In the genomic region with DNA sequence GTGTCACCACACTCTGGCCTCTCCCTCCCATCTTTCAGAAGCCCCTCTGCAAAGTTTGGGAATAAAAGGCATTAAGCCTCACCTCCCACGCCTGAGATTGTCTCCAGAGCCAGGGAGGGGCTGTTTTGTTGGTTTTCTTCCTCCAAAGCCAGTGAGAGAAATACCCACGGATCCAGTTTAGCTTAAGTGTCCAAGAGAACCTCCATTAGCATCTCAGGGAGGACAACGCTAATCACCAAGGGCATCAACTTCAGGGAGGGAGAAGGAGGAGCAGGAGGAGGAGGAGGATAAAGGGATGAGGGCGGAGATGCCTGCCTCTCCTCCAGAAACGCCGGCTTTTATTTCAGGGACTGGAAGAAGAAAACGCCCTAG, we compare ENCODE assay signal across 31 cellular contexts.
"Had no signal": no experiment of that assay in that cellular context is flagged by ENCODE, and none has a peak within 500 bp of the region (broad histone marks: within the 10 kb centered on the region; RNA-seq: fewer than 3 reads in every experiment).

No MANE protein-coding gene starts in this region.

- H3K9me3 ChIP-seq: neutrophil, psoas muscle, suprapubic skin had no signal

- ATAC-seq: heart right ventricle; left lobe of liver; lower lobe of right lung; natural killer cell treated with Interleukin-12 subunit alpha and Interleukin-12 subunit beta and Interleukin-15 and Interleukin-18, amount 100 ng/mL, for 72 hours; pancreas; psoas muscle had no signal

- H3K27ac ChIP-seq: epithelial cell of prostate, heart right ventricle, lower lobe of right lung, neutrophil, pancreas, psoas muscle, suprapubic skin, tibial nerve had no signal

- H3K4me3 ChIP-seq: esophagus squamous epithelium, heart right ventricle, lower lobe of right lung, mucosa of descending colon, pancreas, psoas muscle, suprapubic skin, tibial nerve had no signal

- H3K27ac Mint-ChIP-seq: activated CD4-positive, alpha-beta memory T cell treated with anti-CD3 and anti-CD28 coated beads for 36 hours; activated CD4-positive, alpha-beta T cell treated with anti-CD3 and anti-CD28 coated beads, Interleukin-2, amount 10 ng/mL, durations not matched to agents 24 days and 14 days; activated naive CD4-positive, alpha-beta T cell treated with anti-CD3 and anti-CD28 coated beads, Interleukin-2, amount 10 ng/mL, durations not matched to agents 7 days and 5 days; activated naive CD8-positive, alpha-beta T cell treated with anti-CD3 and anti-CD28 coated beads, Interleukin-2, amount 10 ng/mL, durations not matched to agents 7 days and 5 days; activated T-helper 1 cell treated with anti-CD3 and anti-CD28 coated beads, Interleukin-12 subunit alpha, Interleukin-12 subunit beta, Interleukin-2, Interleukin-4 antibody, amounts not matched to agents 30 ng/mL and 10 ng/mL and 1 ng/mL, durations not matched to agents 14 hours and 24 hours and 36 hours; dendritic cell treated with granulocyte-macrophage colony-stimulating factor and Interleukin-4, amounts not matched to agents 40 ng/mL and 50 ng/mL, for 4 days; natural killer cell treated with Interleukin-12 subunit alpha and Interleukin-12 subunit beta and Interleukin-15 and Interleukin-18, amount 100 ng/mL, for 72 hours; T-helper 1 cell treated with Interleukin-12 subunit alpha and Interleukin-12 subunit beta and Interleukin-4 antibody, amounts not matched to agents 30 μg/mL and 1 μg/mL, for 36 hours had no signal

- H3K4me3 Mint-ChIP-seq: activated CD4-positive, alpha-beta memory T cell treated with anti-CD3 and anti-CD28 coated beads for 36 hours; activated CD4-positive, alpha-beta T cell treated with anti-CD3 and anti-CD28 coated beads, Interleukin-2, amount 10 ng/mL, durations not matched to agents 24 days and 14 days; activated naive CD4-positive, alpha-beta T cell treated with anti-CD3 and anti-CD28 coated beads, Interleukin-2, amount 10 ng/mL, durations not matched to agents 7 days and 5 days; activated naive CD8-positive, alpha-beta T cell treated with anti-CD3 and anti-CD28 coated beads, Interleukin-2, amount 10 ng/mL, durations not matched to agents 7 days and 5 days; activated T-helper 1 cell treated with anti-CD3 and anti-CD28 coated beads, Interleukin-12 subunit alpha, Interleukin-12 subunit beta, Interleukin-2, Interleukin-4 antibody, amounts not matched to agents 30 ng/mL and 10 ng/mL and 1 ng/mL, durations not matched to agents 14 hours and 24 hours and 36 hours; dendritic cell treated with granulocyte-macrophage colony-stimulating factor and Interleukin-4, amounts not matched to agents 40 ng/mL and 50 ng/mL, for 4 days; natural killer cell treated with Interleukin-12 subunit alpha and Interleukin-12 subunit beta and Interleukin-15 and Interleukin-18, amount 100 ng/mL, for 72 hours; T-helper 1 cell treated with Interleukin-12 subunit alpha and Interleukin-12 subunit beta and Interleukin-4 antibody, amounts not matched to agents 30 μg/mL and 1 μg/mL, for 36 hours had no signal

- H3K4me1 Mint-ChIP-seq: activated CD4-positive, alpha-beta T cell treated with anti-CD3 and anti-CD28 coated beads, Interleukin-2, amount 10 ng/mL, durations not matched to agents 24 days and 14 days had no signal

- H3K27me3 ChIP-seq: esophagus squamous epithelium, heart right ventricle, neutrophil, pancreas, suprapubic skin, tibial nerve had no signal

- H3K36me3 ChIP-seq: esophagus squamous epithelium, heart right ventricle, lower lobe of right lung, neutrophil, pancreas, suprapubic skin had no signal

- H3K27me3 Mint-ChIP-seq: activated CD4-positive, alpha-beta memory T cell treated with anti-CD3 and anti-CD28 coated beads for 36 hours; dendritic cell treated with granulocyte-macrophage colony-stimulating factor and Interleukin-4, amounts not matched to agents 40 ng/mL and 50 ng/mL, for 4 days had no signal

- H3K4me1 ChIP-seq: lower lobe of right lung had no signal

- DNase-seq: activated CD4-positive, alpha-beta memory T cell treated with anti-CD3 and anti-CD28 coated beads for 36 hours; activated CD4-positive, alpha-beta T cell treated with anti-CD3 and anti-CD28 coated beads, Interleukin-2, amount 10 ng/mL, durations not matched to agents 24 days and 14 days; activated CD4-positive, CD25-positive, alpha-beta regulatory T cell treated with anti-CD3 and anti-CD28 coated beads, Interleukin-2, amount 50 U/mL, for 72 hours; activated CD8-positive, alpha-beta memory T cell treated with anti-CD3 and anti-CD28 coated beads, Interleukin-2, amount 50 U/mL, for 4 hours; activated effector memory CD4-positive, alpha-beta T cell treated with anti-CD3 and anti-CD28 coated beads, Interleukin-2, amount 50 U/mL, for 16 hours; activated naive CD4-positive, alpha-beta T cell treated with anti-CD3 and anti-CD28 coated beads, Interleukin-2, amount 10 ng/mL, durations not matched to agents 7 days and 5 days; activated naive CD8-positive, alpha-beta T cell treated with anti-CD3 and anti-CD28 coated beads, Interleukin-2, amount 10 ng/mL, durations not matched to agents 7 days and 5 days; activated T-cell treated with anti-CD3 and anti-CD28 coated beads, Interleukin-2, amount 50 U/mL, for 1 hour; central memory CD4-positive, alpha-beta T cell; effector CD4-positive, alpha-beta T cell; esophagus squamous epithelium; foreskin melanocyte; heart right ventricle; lower lobe of right lung; mesendoderm; mucosa of descending colon; pancreas; psoas muscle; stimulated activated CD4-positive, alpha-beta T cell treated with anti-CD3 and anti-CD28 coated beads, Interleukin-15, amount 100 ng/mL, for 24 hours; stimulated activated CD4-positive, alpha-beta T cell treated with anti-CD3 and anti-CD28 coated beads, Interleukin-2, amount 100 ng/mL, for 24 hours; stimulated activated naive CD4-positive, alpha-beta T cell; T1000 had no signal
